Comparison of ENCODE assay signal across 9 cellular contexts in the genomic region with DNA sequence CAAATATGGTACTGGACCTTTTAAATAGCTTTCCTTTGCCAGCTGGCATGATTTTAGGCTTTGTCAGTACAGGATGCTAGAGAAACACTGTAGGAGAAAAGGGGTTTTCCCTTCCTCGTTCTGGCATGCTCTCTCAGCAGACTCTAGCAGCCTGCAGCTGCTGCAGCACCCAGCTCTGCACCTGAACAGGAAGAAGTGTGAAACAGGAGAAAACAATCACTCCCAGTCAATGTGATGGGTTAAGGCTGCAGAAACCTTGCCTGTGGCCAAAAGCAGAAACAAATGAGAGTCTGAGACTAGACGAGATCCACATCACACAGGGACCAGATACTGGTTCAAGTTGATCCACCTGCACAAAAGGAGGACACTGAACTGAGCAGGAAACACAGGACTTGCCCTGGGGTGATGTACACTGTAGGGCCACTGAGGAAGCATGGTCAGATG. TPM values are rescaled to one million over a fixed set of nuclear protein-coding genes. Genes with fewer than 3 reads are reported as not detected.
DNase-seq lines count a peak whose midpoint lies in the region; ATAC-seq and TF ChIP-seq lines count a peak whose summit lies in the region.
"Had no signal": no experiment of that assay in that cellular context is flagged by ENCODE, and none has a peak within 500 bp of the region (broad histone marks: within the 10 kb centered on the region; RNA-seq: fewer than 3 reads in every experiment).

No MANE protein-coding gene starts in this region.

- H2AFZ ChIP-seq in KMS-11 (ENCODE audit: low read depth): no peak overlapping the region

- H3K9me3 Mint-ChIP-seq in activated CD8-positive, alpha-beta T cell treated with anti-CD3 and anti-CD28 coated beads, Interleukin-2, amount 10 ng/mL, durations not matched to agents 7 days and 5 days (ENCODE audit: insufficient read depth): no peaks in the 10 kb centered on the region

- CTCF ChIA-PET in activated CD8-positive, alpha-beta T cell treated with anti-CD3 and anti-CD28 coated beads, Interleukin-2, amount 10 ng/mL, durations not matched to agents 7 days and 5 days (lab: Charles Lee): interaction anchor here (0.8 to 1.2 kb wide), 6 partner anchors 35 to 363 kb away, joined by 3 to 4 read pairs (median 3); a partner anchor contains a TSS

- H3K4me3 Mint-ChIP-seq in activated CD8-positive, alpha-beta T cell treated with anti-CD3 and anti-CD28 coated beads, Interleukin-2, amount 10 ng/mL, durations not matched to agents 7 days and 5 days: no peak overlapping the region

- H3K79me2 ChIP-seq in KMS-11 (ENCODE audit: insufficient read depth, low read depth): no peaks in the 10 kb centered on the region

- intact Hi-C loops in left ventricle myocardium superior (cut with micrococcal nuclease): no loop called here
- intact Hi-C loops in upper lobe of right lung (cut with DNase I): no loop called here

- no peak for TF ChIP-seq CTCF in KMS-11 (conservative IDR thresholded peaks at IDR 0.05; ENCODE audit: low read depth, low read length)
- no peak for TF ChIP-seq CTCF in upper lobe of right lung (IDR thresholded peaks at IDR 0.05)

- H3K27me3 ChIP-seq in KMS-11 (ENCODE audit: insufficient read depth, low read depth) (no peaks in the 10 kb centered on the region), upper lobe of right lung (no peaks in the 10 kb centered on the region), SJCRH30 (peaks cover 10% of the 10 kb centered on the region)

- DNase-seq in G401 (ENCODE audit: low spot score): peak; percentile 1
- DNase-seq in activated CD8-positive, alpha-beta T cell treated with anti-CD3 and anti-CD28 coated beads, Interleukin-2, amount 10 ng/mL, durations not matched to agents 7 days and 5 days: peak; percentile 57
- no peak for DNase-seq in left ventricle myocardium superior
- no peak for DNase-seq in upper lobe of right lung
- DNase-seq in SJCRH30: no peak
- no peak for DNase-seq in cerebellum (ENCODE audit: low spot score)

- H3K27me3 Mint-ChIP-seq in activated CD8-positive, alpha-beta T cell treated with anti-CD3 and anti-CD28 coated beads, Interleukin-2, amount 10 ng/mL, durations not matched to agents 7 days and 5 days (ENCODE audit: low read depth): peaks cover 11% of the 10 kb centered on the region

- H3K36me3 Mint-ChIP-seq in activated CD8-positive, alpha-beta T cell treated with anti-CD3 and anti-CD28 coated beads, Interleukin-2, amount 10 ng/mL, durations not matched to agents 7 days and 5 days (ENCODE audit: low read depth): no peaks in the 10 kb centered on the region

- no peak overlapping the region for H3K9ac ChIP-seq in KMS-11

- H3K27ac Mint-ChIP-seq in activated CD8-positive, alpha-beta T cell treated with anti-CD3 and anti-CD28 coated beads, Interleukin-2, amount 10 ng/mL, durations not matched to agents 7 days and 5 days: peak overlapping the region; percentile 36

- H3K36me3 ChIP-seq in KMS-11 (ENCODE audit: insufficient read depth) (no peaks in the 10 kb centered on the region), upper lobe of right lung (no peaks in the 10 kb centered on the region), SJCRH30 (no peaks in the 10 kb centered on the region)

- ATAC-seq in GM21423 (IDR thresholded peaks at IDR 0.05; ENCODE audit: unreplicated experiment) (peak; percentile 97), left ventricle myocardium superior (peak; percentile 74), upper lobe of right lung (peak; percentile 88)
- ATAC-seq in activated CD8-positive, alpha-beta T cell treated with anti-CD3 and anti-CD28 coated beads, Interleukin-2, amount 10 ng/mL, durations not matched to agents 7 days and 5 days: peak; percentile 97
- ATAC-seq: K562 had no signal

- H3K27ac ChIP-seq in KMS-11 (no peak overlapping the region), upper lobe of right lung (no peak overlapping the region), SJCRH30 (no peak overlapping the region)

- H3K4me2 ChIP-seq in KMS-11: peak overlapping the region; percentile 31

- peaks cover 16% of the 10 kb centered on the region for H3K4me1 Mint-ChIP-seq in activated CD8-positive, alpha-beta T cell treated with anti-CD3 and anti-CD28 coated beads, Interleukin-2, amount 10 ng/mL, durations not matched to agents 7 days and 5 days (ENCODE audit: low read depth)

- no peak overlapping the region for H3K4me3 ChIP-seq in KMS-11 (IDR thresholded peaks at IDR 0.05; ENCODE audit: insufficient read depth, low read depth, low read length)
- no peak overlapping the region for H3K4me3 ChIP-seq in upper lobe of right lung
- no peak overlapping the region for H3K4me3 ChIP-seq in SJCRH30
- H3K4me3 ChIP-seq: K562 had no signal

- H3K4me1 ChIP-seq in KMS-11 (ENCODE audit: low read depth, poor library complexity, severe bottlenecking) (peaks cover 24% of the 10 kb centered on the region), upper lobe of right lung (peaks cover 6% of the 10 kb centered on the region), SJCRH30 (no peaks in the 10 kb centered on the region)

- in situ Hi-C loops in G401 (cut with HindIII; ENCODE audit: low sequenced_read_pairs): no loop called here

- no peaks in the 10 kb centered on the region for H3K9me3 ChIP-seq in upper lobe of right lung
- H3K9me3 ChIP-seq in SJCRH30 (replicated peaks): no peaks in the 10 kb centered on the region

- POLR2A ChIA-PET in activated CD8-positive, alpha-beta T cell treated with anti-CD3 and anti-CD28 coated beads, Interleukin-2, amount 10 ng/mL, durations not matched to agents 7 days and 5 days (lab: Charles Lee): no interaction called here

- no peaks in the 10 kb centered on the region for H4K20me1 ChIP-seq in KMS-11 (ENCODE audit: insufficient read depth)

RNA-seq across cellular contexts. Expression of a gene that starts 21.2 kb away (rescaled TPM):
- total RNA-seq in G401 (2014; rRNA removed; shearing (Covaris generic)): not detected in 2 replicates
- total RNA-seq in activated CD8-positive, alpha-beta T cell treated with anti-CD3 and anti-CD28 coated beads, Interleukin-2, amount 10 ng/mL, durations not matched to agents 7 days and 5 days: under 1 TPM; 0.74 to 0.99 TPM
- total RNA-seq in left ventricle myocardium superior: 0.17 TPM
- 1.4 TPM for total RNA-seq in upper lobe of right lung
- 0.66 and 1.8 TPM in 2 replicates for total RNA-seq in SJCRH30 (2014; rRNA removed; shearing (Covaris generic))
- 3.2 TPM for total RNA-seq in cerebellum

RNA-seq across cellular contexts. Expression of a gene that starts 42.7 kb away (rescaled TPM):
- 89.2 and 134 TPM in 2 replicates for total RNA-seq in G401 (2014; rRNA removed; shearing (Covaris generic))
- 10 to 100 TPM; 54.3 to 57.8 TPM for total RNA-seq in activated CD8-positive, alpha-beta T cell treated with anti-CD3 and anti-CD28 coated beads, Interleukin-2, amount 10 ng/mL, durations not matched to agents 7 days and 5 days
- total RNA-seq in left ventricle myocardium superior (27.3 TPM), upper lobe of right lung (20.1 TPM), cerebellum (29.4 TPM)
- 79.8 and 80.9 TPM in 2 replicates for total RNA-seq in SJCRH30 (2014; rRNA removed; shearing (Covaris generic))

RNA-seq across cellular contexts. Expression of a gene that starts 42.9 kb away (rescaled TPM):
- 744 and 851 TPM in 2 replicates for total RNA-seq in G401 (2014; rRNA removed; shearing (Covaris generic))
- total RNA-seq in activated CD8-positive, alpha-beta T cell treated with anti-CD3 and anti-CD28 coated beads, Interleukin-2, amount 10 ng/mL, durations not matched to agents 7 days and 5 days: 100 to 1,000 TPM; 396 to 404 TPM
- 714 TPM for total RNA-seq in left ventricle myocardium superior
- 132 TPM for total RNA-seq in upper lobe of right lung
- total RNA-seq in SJCRH30 (2014; rRNA removed; shearing (Covaris generic)): 527 and 545 TPM in 2 replicates
- 121 TPM for total RNA-seq in cerebellum

Comparison
In these comparisons a context has a peak if more than half of its experiments do, and no peak if none do; other contexts are left out.
1. DNase-seq: peak in G401 (single experiment) and activated CD8-positive, alpha-beta T cell treated with anti-CD3 and anti-CD28 coated beads, Interleukin-2, amount 10 ng/mL, durations not matched to agents 7 days and 5 days (single experiment); none in left ventricle myocardium superior (single experiment), upper lobe of right lung (single experiment), SJCRH30 (0 of 2) and cerebellum (single experiment).
2. Peak in every context shown above with its lines, with median percentiles within 50 percentile points of each other: ATAC-seq.